ENCODE assay signal across 23 cellular contexts in the genomic region with DNA sequence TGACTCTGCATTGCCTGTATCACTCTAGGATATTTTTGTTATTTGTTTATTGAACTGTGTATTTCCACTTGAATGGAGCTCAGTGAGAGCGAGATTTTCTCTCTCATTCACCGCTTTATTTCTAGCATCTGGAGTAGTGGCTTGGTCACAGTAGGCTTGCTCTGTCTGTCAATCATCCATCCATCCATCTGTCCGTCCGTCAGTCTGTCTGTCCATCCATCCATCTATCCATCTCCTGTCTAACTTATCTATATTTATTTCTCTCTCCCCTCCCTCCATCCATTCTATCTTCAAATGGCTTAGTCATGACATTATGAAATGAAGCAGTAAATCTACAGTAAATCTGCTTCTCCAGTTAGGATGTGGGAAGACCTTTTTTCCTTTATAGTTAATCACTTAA.
"Had no signal": no experiment of that assay in that cellular context is flagged by ENCODE, and none has a peak within 500 bp of the region (broad histone marks: within the 10 kb centered on the region; RNA-seq: fewer than 3 reads in every experiment).

No MANE protein-coding gene starts in this region.

- H2AFZ ChIP-seq: neural progenitor cell had no signal

- H3K4me3 ChIP-seq: colonic mucosa, lower lobe of right lung, mucosa of descending colon, neural progenitor cell, sigmoid colon, vagina had no signal

- H3K36me3 Mint-ChIP-seq: stimulated activated naive B cell treated with anti-CD40 and anti-IgM and Interleukin-4, amounts not matched to agents 10 μg/mL and 1 μg/mL and 100 μg/mL, for 72 hours had no signal

- H3K36me3 ChIP-seq: colonic mucosa, lower lobe of right lung, neural progenitor cell, sigmoid colon, vagina had no signal

- H3K9me3 ChIP-seq: colonic mucosa, lower lobe of right lung, mucosa of descending colon, sigmoid colon, vagina had no signal

- DNase-seq: activated CD4-positive, alpha-beta T cell treated with anti-CD3 and anti-CD28 coated beads, Interleukin-2, amount 10 ng/mL, durations not matched to agents 7 days and 5 days; activated CD4-positive, CD25-positive, alpha-beta regulatory T cell treated with anti-CD3 and anti-CD28 coated beads, Interleukin-2, amount 50 U/mL, for 72 hours; activated CD8-positive, alpha-beta T cell treated with anti-CD3 and anti-CD28 coated beads for 36 hours; activated gamma-delta T cell treated with Interleukin-2 at 50 U/mL for 16 hours; activated T-cell treated with anti-CD3 and anti-CD28 coated beads, Interleukin-2, amount 50 U/mL, for 1 hour; colonic mucosa; erythroblast; foreskin fibroblast; lower lobe of right lung; mesendoderm; mucosa of descending colon; sigmoid colon; stimulated activated CD4-positive, alpha-beta T cell treated with anti-CD3 and anti-CD28 coated beads, Interleukin-2, amount 100 ng/mL, for 48 hours; stimulated activated CD8-positive, alpha-beta memory T cell treated with anti-CD3 and anti-CD28 coated beads, Interleukin-4, amount 100 ng/mL, for 48 hours; stimulated activated naive B cell treated with anti-CD40 and anti-IgM and Interleukin-4, amounts not matched to agents 10 μg/mL and 1 μg/mL and 100 μg/mL, for 72 hours; trophoblast cell had no signal

- H3K4me1 Mint-ChIP-seq: stimulated activated naive B cell treated with anti-CD40 and anti-IgM and Interleukin-4, amounts not matched to agents 10 μg/mL and 1 μg/mL and 100 μg/mL, for 72 hours had no signal

- FAIRE-seq: bronchial epithelial cell had no signal

- ATAC-seq: activated CD8-positive, alpha-beta T cell treated with anti-CD3 and anti-CD28 coated beads for 36 hours; activated naive CD4-positive, alpha-beta T cell treated with anti-CD3 and anti-CD28 coated beads, Interleukin-2, amount 50 U/mL, for 72 hours; left lobe of liver; lower lobe of right lung; mucosa of descending colon; stimulated activated naive B cell treated with anti-CD40 and anti-IgM and Interleukin-4, amounts not matched to agents 10 μg/mL and 1 μg/mL and 100 μg/mL, for 72 hours had no signal

- H3K27me3 ChIP-seq: colonic mucosa, neural progenitor cell, sigmoid colon, vagina had no signal

- H3K4me2 ChIP-seq: neural progenitor cell had no signal

- H3K27ac Mint-ChIP-seq: activated CD4-positive, alpha-beta T cell treated with anti-CD3 and anti-CD28 coated beads, Interleukin-2, amount 10 ng/mL, durations not matched to agents 7 days and 5 days; activated CD8-positive, alpha-beta T cell treated with anti-CD3 and anti-CD28 coated beads for 36 hours; neural progenitor cell; stimulated activated naive B cell treated with anti-CD40 and anti-IgM and Interleukin-4, amounts not matched to agents 10 μg/mL and 1 μg/mL and 100 μg/mL, for 72 hours; T-helper 2 cell treated with Interferon-gamma antibody and Interleukin-4, amounts not matched to agents 5 μg/mL and 100 μg/mL, for 36 hours had no signal

- H3K9me3 Mint-ChIP-seq: activated CD4-positive, alpha-beta T cell treated with anti-CD3 and anti-CD28 coated beads, Interleukin-2, amount 10 ng/mL, durations not matched to agents 7 days and 5 days; activated CD8-positive, alpha-beta T cell treated with anti-CD3 and anti-CD28 coated beads for 36 hours; activated naive CD4-positive, alpha-beta T cell treated with anti-CD3 and anti-CD28 coated beads, Interleukin-2, amount 50 U/mL, for 72 hours; neural progenitor cell; stimulated activated naive B cell treated with anti-CD40 and anti-IgM and Interleukin-4, amounts not matched to agents 10 μg/mL and 1 μg/mL and 100 μg/mL, for 72 hours; T-helper 2 cell treated with Interferon-gamma antibody and Interleukin-4, amounts not matched to agents 5 μg/mL and 100 μg/mL, for 36 hours had no signal

- H3K27me3 Mint-ChIP-seq: activated CD4-positive, alpha-beta T cell treated with anti-CD3 and anti-CD28 coated beads, Interleukin-2, amount 10 ng/mL, durations not matched to agents 7 days and 5 days; stimulated activated naive B cell treated with anti-CD40 and anti-IgM and Interleukin-4, amounts not matched to agents 10 μg/mL and 1 μg/mL and 100 μg/mL, for 72 hours had no signal

- H3K4me3 Mint-ChIP-seq: activated CD4-positive, alpha-beta T cell treated with anti-CD3 and anti-CD28 coated beads, Interleukin-2, amount 10 ng/mL, durations not matched to agents 7 days and 5 days; activated CD8-positive, alpha-beta T cell treated with anti-CD3 and anti-CD28 coated beads for 36 hours; neural progenitor cell; stimulated activated naive B cell treated with anti-CD40 and anti-IgM and Interleukin-4, amounts not matched to agents 10 μg/mL and 1 μg/mL and 100 μg/mL, for 72 hours; T-helper 2 cell treated with Interferon-gamma antibody and Interleukin-4, amounts not matched to agents 5 μg/mL and 100 μg/mL, for 36 hours had no signal

- H3K9ac ChIP-seq: neural progenitor cell had no signal

- H3K4me1 ChIP-seq: colonic mucosa, lower lobe of right lung, vagina had no signal

- H3K27ac ChIP-seq: colonic mucosa, lower lobe of right lung, neural progenitor cell, sigmoid colon, vagina, VCaP had no signal
